Comparison of ENCODE assay signal across 1 cellular context in the genomic region with DNA sequence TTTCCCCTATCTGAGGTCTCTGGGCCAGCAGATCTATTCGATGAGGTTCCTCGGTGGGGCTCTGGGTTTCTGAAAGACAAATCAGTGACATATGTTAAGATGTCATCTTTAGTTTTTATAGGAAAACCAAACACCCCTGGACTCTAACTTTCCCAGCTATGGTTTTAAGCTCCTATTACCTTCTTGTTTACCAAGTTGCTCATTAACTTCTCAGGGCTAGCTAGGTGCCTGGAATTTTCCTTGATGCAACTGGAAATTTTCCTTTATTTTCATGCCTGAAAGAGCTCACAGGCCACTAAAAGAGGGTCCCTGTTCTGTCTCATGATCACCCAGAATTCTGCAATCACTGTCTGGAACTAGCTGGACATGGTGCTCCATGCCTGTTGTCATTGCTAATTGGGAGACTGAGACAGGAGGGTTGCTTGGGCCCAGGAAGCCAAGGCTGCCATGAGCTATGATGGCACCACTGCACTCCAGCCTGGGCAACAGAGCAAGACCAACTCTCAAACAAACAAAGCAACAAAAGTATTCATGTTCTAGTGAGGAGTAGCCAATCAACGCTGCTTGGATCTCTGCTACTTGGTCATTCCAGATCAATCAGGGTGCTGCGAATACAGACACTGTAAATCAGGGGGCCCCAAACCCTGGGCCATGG.
TF ChIP-seq lines count a peak whose summit lies in the region.

No MANE protein-coding gene starts in this region.

TF ChIP-seq in HepG2, 621 proteins besides CTCF, POLR2A, EP300 and RAD21 (continued from another document):
- TF ChIP-seq, protein P1, sequence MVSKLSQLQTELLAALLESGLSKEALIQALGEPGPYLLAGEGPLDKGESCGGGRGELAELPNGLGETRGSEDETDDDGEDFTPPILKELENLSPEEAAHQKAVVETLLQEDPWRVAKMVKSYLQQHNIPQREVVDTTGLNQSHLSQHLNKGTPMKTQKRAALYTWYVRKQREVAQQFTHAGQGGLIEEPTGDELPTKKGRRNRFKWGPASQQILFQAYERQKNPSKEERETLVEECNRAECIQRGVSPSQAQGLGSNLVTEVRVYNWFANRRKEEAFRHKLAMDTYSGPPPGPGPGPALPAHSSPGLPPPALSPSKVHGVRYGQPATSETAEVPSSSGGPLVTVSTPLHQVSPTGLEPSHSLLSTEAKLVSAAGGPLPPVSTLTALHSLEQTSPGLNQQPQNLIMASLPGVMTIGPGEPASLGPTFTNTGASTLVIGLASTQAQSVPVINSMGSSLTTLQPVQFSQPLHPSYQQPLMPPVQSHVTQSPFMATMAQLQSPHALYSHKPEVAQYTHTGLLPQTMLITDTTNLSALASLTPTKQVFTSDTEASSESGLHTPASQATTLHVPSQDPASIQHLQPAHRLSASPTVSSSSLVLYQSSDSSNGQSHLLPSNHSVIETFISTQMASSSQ (IDR thresholded peaks at IDR 0.05; ENCODE audit: low read depth), result no peak
- TF ChIP-seq, protein P1 (CRISPR knock-in tag; IDR thresholded peaks at IDR 0.05; ENCODE audit: borderline replicate concordance), result peak; percentile 24; the same call in 1 of the 2 replicates
